In genomic region chr6:155530219-155530834, GRCh38 we compare ENCODE assay signal across 7 cellular contexts.
A peak's percentile ranks its signal among the peaks of the same experiment; 100 is the strongest.
DNase-seq lines count a peak whose midpoint lies in the region; ATAC-seq and TF ChIP-seq lines count a peak whose summit lies in the region.

No MANE protein-coding gene starts in this region.

- H3K27ac ChIP-seq in SU-DHL-6 (ENCODE audit: low read depth, low read length) (peak overlapping the region; percentile 28), gastroesophageal sphincter (no peak overlapping the region), thoracic aorta (peak overlapping the region in 1 of 2 donors; percentile 92)

- 38 to 39% methylated on average over 4 of the region's 4 CpGs for WGBS in gastroesophageal sphincter (ENCODE audit: low coverage in 1 of 2), 2 donors

- H3K79me2 ChIP-seq in SU-DHL-6 (ENCODE audit: insufficient read depth, low read length), result no peaks in the 10 kb centered on the region

- H3K4me1 ChIP-seq in gastroesophageal sphincter (peaks cover 5 to 19% (median 7%) of the 10 kb centered on the region in 3 donors), thoracic aorta (ENCODE audit: control insufficient read depth in 1 of 2, low read depth in 2 of 2) (peaks cover 21 to 25% of the 10 kb centered on the region in 2 donors)

- no peaks in the 10 kb centered on the region for H3K27me3 ChIP-seq in SU-DHL-6 (ENCODE audit: low read length)
- H3K27me3 ChIP-seq in gastroesophageal sphincter, result no peaks in the 10 kb centered on the region
- H3K27me3 ChIP-seq in thoracic aorta (replicated peaks; ENCODE audit: insufficient read depth), result no peaks in the 10 kb centered on the region

- no peaks in the 10 kb centered on the region for H3F3A ChIP-seq in SU-DHL-6 (ENCODE audit: insufficient read depth)

- no peak overlapping the region for H3K4me3 ChIP-seq in SU-DHL-6 (ENCODE audit: insufficient read depth, low read length, poor library complexity, severe bottlenecking)
- H3K4me3 ChIP-seq in gastroesophageal sphincter, result no peak overlapping the region
- no peak overlapping the region for H3K4me3 ChIP-seq in thoracic aorta

- H3K9me3 ChIP-seq in SU-DHL-6 (ENCODE audit: insufficient read depth, low read length), result no peaks in the 10 kb centered on the region
- peaks cover 0 to 9% (median 0%) of the 10 kb centered on the region in 3 donors for H3K9me3 ChIP-seq in gastroesophageal sphincter
- H3K9me3 ChIP-seq in thoracic aorta, result no peaks in the 10 kb centered on the region

- peak; percentile 63 for TF ChIP-seq CTCF in SU-DHL-6 (IDR thresholded peaks at IDR 0.05; ENCODE audit: insufficient read depth, low read length, poor library complexity, severe bottlenecking)
- TF ChIP-seq CTCF in gastroesophageal sphincter (IDR thresholded peaks at IDR 0.05), result peak; percentile 35 to 75 (median 64)
- TF ChIP-seq CTCF in thoracic aorta (IDR thresholded peaks at IDR 0.05), result peak; percentile 75

- TF ChIP-seq POLR2A in gastroesophageal sphincter (IDR thresholded peaks at IDR 0.05), result no peak

- DNase-seq in DMS114 treated with DMSO at 0.1 percent for 48 hours (lab: John Stamatoyannopoulos, UW; ENCODE audit: unreplicated experiment) (peak; percentile 10), HS-27A (ENCODE audit: low read depth) (peak; percentile 24), thoracic aorta (ENCODE audit: low spot score) (no peak)
- DNase-seq in activated T-cell treated with anti-CD3 and anti-CD28 coated beads, Interleukin-2, amount 50 U/mL, for 48 hours, result no peak

- H3K9me2 ChIP-seq in SU-DHL-6 (replicated peaks; ENCODE audit: insufficient read depth, low read length), result no peaks in the 10 kb centered on the region

- no peak overlapping the region for H3K4me2 ChIP-seq in SU-DHL-6 (ENCODE audit: low read depth, low read length, poor library complexity, severe bottlenecking)

- TF ChIP-seq EP300 in gastroesophageal sphincter (IDR thresholded peaks at IDR 0.05), result no peak

- H3K9ac ChIP-seq in SU-DHL-6 (ENCODE audit: low read length), result no peak overlapping the region

- no peaks in the 10 kb centered on the region for H4K20me1 ChIP-seq in SU-DHL-6 (ENCODE audit: low read depth, low read length)

- H3K36me3 ChIP-seq in SU-DHL-6 (ENCODE audit: low read length), result no peaks in the 10 kb centered on the region
- H3K36me3 ChIP-seq in gastroesophageal sphincter, result no peaks in the 10 kb centered on the region
- no peaks in the 10 kb centered on the region for H3K36me3 ChIP-seq in thoracic aorta

- H2AFZ ChIP-seq in SU-DHL-6 (ENCODE audit: low read depth, low read length, severe bottlenecking), result peak overlapping the region; percentile 29

- ATAC-seq in GM18867 (IDR thresholded peaks at IDR 0.05; ENCODE audit: unreplicated experiment) (peak; percentile 67), gastroesophageal sphincter (no peak), thoracic aorta (ENCODE audit: insufficient number of reproducible peaks, low FRiP score, low read depth) (peak; percentile 62)

Comparison
In these comparisons a context has a peak if more than half of its experiments do, and no peak if none do; other contexts are left out.
1. DNase-seq: peak in DMS114 treated with DMSO at 0.1 percent for 48 hours (single experiment) and HS-27A (single experiment); none in thoracic aorta (single experiment) and activated T-cell treated with anti-CD3 and anti-CD28 coated beads, Interleukin-2, amount 50 U/mL, for 48 hours (0 of 2).
2. Peak in every context shown above with its lines, with median percentiles within 50 percentile points of each other: CTCF ChIP-seq.